In the genomic region with DNA sequence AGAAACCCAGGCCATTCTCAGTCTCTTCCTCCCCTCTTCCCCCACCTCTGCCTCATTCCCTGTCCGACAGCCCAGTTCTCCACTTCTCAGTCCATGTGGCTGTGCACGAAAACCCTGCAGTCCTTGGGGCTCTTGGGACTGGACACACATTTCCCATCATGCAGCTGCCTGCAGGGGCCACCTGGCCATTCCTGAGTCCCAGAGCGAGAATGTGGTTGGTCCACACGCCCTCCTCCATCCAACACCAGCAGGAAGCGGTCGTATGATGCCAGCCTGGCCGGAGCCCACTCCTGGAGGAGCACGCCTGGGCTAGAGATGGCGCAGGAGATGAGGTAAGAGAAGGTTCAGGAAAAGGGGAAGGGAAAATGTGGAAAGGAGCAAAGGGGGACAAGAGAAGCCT, we compare ENCODE assay signal across 9 cellular contexts.
"Had no signal": no experiment of that assay in that cellular context is flagged by ENCODE, and none has a peak within 500 bp of the region (broad histone marks: within the 10 kb centered on the region; RNA-seq: fewer than 3 reads in every experiment).

No MANE protein-coding gene starts in this region.

- H3K36me3 Mint-ChIP-seq: IgD-negative memory B cell had no signal

- ATAC-seq: HCT116, HepG2 had no signal

- H3K9me3 Mint-ChIP-seq: IgD-negative memory B cell had no signal

- H3K27ac ChIP-seq: HL-60 had no signal

- H3K36me3 ChIP-seq: HAP-1 had no signal

- H3K4me3 ChIP-seq: HAP-1 had no signal

- DNase-seq: GOT3, H7, HFFc6, KG1 had no signal

- H3K9me3 ChIP-seq: HAP-1 had no signal

- H3K4me3 Mint-ChIP-seq: HFFc6, IgD-negative memory B cell had no signal

- H3K4me1 ChIP-seq: HAP-1 had no signal

- H3K27ac Mint-ChIP-seq: HFFc6, IgD-negative memory B cell had no signal

- FAIRE-seq: HepG2 had no signal
